In genomic region chr16:47132310-47132709, GRCh38 we compare ENCODE assay signal across 1 cellular context.
TF ChIP-seq lines count a peak whose summit lies in the region.

No MANE protein-coding gene starts in this region.

TF ChIP-seq in K562, 482 proteins besides CTCF, POLR2A, EP300 and RAD21 (continued from another document):
- TF ChIP-seq ILK (tag; IDR thresholded peaks at IDR 0.05; ENCODE audit: borderline replicate concordance, low read depth) (no peak), HEY1 (CRISPR knock-in tag; IDR thresholded peaks at IDR 0.05; ENCODE audit: borderline replicate concordance) (no peak), SAFB2 (IDR thresholded peaks at IDR 0.05; ENCODE audit: borderline replicate concordance, low read depth, low read length, severe bottlenecking) (no peak), MLLT1 (IDR thresholded peaks at IDR 0.05) (no peak), TFAP4 (CRISPR knock-in tag; IDR thresholded peaks at IDR 0.05; ENCODE audit: borderline replicate concordance) (no peak), TSC22D4 (tag; IDR thresholded peaks at IDR 0.05) (no peak), PPARD (CRISPR knock-in tag; IDR thresholded peaks at IDR 0.05) (no peak), RBM25 (IDR thresholded peaks at IDR 0.05; ENCODE audit: low read depth, low read length, severe bottlenecking) (no peak)
